Comparison of ENCODE assay signal across 1 cellular context in the genomic region with DNA sequence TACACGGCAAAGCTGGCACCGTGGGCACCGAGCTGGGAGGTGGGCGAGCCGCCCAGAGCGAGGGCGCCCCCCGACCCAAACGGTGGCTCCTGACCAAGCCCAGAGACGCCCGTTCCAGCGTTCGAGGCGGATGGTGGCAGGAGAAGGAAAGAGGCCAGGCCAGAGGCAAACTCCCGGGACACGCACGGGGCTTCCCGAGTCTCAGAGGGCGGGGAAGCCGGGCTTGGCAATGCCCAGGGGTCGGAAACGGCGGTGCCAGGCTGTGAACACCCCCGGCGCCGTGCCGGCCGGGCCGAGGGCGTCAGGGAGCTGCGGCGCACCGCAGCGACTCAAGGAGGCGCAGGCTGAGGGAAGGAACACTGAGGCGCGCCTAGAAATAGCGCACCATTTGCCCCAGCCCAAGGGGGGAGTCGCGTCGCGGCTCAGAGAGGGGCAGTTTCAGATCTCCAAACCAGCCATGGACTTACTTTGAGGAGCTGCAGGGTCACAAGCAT.
A peak's percentile ranks its signal among the peaks of the same experiment; 100 is the strongest.
TF ChIP-seq lines count a peak whose summit lies in the region.

No MANE protein-coding gene starts in this region.

TF ChIP-seq in K562, 482 proteins besides CTCF, POLR2A, EP300 and RAD21 (continued from another document and continues in another):
- TF ChIP-seq, protein P1, sequence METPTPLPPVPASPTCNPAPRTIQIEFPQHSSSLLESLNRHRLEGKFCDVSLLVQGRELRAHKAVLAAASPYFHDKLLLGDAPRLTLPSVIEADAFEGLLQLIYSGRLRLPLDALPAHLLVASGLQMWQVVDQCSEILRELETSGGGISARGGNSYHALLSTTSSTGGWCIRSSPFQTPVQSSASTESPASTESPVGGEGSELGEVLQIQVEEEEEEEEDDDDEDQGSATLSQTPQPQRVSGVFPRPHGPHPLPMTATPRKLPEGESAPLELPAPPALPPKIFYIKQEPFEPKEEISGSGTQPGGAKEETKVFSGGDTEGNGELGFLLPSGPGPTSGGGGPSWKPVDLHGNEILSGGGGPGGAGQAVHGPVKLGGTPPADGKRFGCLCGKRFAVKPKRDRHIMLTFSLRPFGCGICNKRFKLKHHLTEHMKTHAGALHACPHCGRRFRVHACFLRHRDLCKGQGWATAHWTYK (CRISPR knock-in tag; IDR thresholded peaks at IDR 0.05), result 0 out of 2 replicates have a peak, but pooled peaks have one; percentile 43
- TF ChIP-seq POLR3G (IDR thresholded peaks at IDR 0.05; ENCODE audit: extremely low read depth, insufficient read length, insufficient replicate concordance), result no peak
- TF ChIP-seq, protein P2, sequence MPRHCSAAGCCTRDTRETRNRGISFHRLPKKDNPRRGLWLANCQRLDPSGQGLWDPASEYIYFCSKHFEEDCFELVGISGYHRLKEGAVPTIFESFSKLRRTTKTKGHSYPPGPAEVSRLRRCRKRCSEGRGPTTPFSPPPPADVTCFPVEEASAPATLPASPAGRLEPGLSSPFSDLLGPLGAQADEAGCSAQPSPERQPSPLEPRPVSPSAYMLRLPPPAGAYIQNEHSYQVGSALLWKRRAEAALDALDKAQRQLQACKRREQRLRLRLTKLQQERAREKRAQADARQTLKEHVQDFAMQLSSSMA (CRISPR knock-in tag; IDR thresholded peaks at IDR 0.05), result no peak; the same call in 1 of the 2 replicates
- TF ChIP-seq, protein P3, sequence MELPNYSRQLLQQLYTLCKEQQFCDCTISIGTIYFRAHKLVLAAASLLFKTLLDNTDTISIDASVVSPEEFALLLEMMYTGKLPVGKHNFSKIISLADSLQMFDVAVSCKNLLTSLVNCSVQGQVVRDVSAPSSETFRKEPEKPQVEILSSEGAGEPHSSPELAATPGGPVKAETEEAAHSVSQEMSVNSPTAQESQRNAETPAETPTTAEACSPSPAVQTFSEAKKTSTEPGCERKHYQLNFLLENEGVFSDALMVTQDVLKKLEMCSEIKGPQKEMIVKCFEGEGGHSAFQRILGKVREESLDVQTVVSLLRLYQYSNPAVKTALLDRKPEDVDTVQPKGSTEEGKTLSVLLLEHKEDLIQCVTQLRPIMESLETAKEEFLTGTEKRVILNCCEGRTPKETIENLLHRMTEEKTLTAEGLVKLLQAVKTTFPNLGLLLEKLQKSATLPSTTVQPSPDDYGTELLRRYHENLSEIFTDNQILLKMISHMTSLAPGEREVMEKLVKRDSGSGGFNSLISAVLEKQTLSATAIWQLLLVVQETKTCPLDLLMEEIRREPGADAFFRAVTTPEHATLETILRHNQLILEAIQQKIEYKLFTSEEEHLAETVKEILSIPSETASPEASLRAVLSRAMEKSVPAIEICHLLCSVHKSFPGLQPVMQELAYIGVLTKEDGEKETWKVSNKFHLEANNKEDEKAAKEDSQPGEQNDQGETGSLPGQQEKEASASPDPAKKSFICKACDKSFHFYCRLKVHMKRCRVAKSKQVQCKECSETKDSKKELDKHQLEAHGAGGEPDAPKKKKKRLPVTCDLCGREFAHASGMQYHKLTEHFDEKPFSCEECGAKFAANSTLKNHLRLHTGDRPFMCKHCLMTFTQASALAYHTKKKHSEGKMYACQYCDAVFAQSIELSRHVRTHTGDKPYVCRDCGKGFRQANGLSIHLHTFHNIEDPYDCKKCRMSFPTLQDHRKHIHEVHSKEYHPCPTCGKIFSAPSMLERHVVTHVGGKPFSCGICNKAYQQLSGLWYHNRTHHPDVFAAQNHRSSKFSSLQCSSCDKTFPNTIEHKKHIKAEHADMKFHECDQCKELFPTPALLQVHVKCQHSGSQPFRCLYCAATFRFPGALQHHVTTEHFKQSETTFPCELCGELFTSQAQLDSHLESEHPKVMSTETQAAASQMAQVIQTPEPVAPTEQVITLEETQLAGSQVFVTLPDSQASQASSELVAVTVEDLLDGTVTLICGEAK (IDR thresholded peaks at IDR 0.05), result 0 out of 2 replicates have a peak, but pooled peaks have one; percentile 33
- TF ChIP-seq, protein P3 (CRISPR knock-in tag; IDR thresholded peaks at IDR 0.05), result no peak
- no peak for TF ChIP-seq MAFF (IDR thresholded peaks at IDR 0.05; ENCODE audit: low read length)
- no peak for TF ChIP-seq TAF1 (IDR thresholded peaks at IDR 0.05; ENCODE audit: control insufficient read depth, extremely low read depth, insufficient read depth, low read length, severe bottlenecking)
- no peak for TF ChIP-seq SP1 (CRISPR knock-in tag; IDR thresholded peaks at IDR 0.05)
- TF ChIP-seq SAP30 (IDR thresholded peaks at IDR 0.05; ENCODE audit: borderline replicate concordance, insufficient read depth, low read depth, low read length, poor library complexity, severe bottlenecking), result peak; percentile 16
- peak; percentile 69 for TF ChIP-seq ZFX (CRISPR knock-in tag; IDR thresholded peaks at IDR 0.05)
- TF ChIP-seq OTX1 (CRISPR knock-in tag; IDR thresholded peaks at IDR 0.05), result no peak
- no peak for TF ChIP-seq PHF21A (IDR thresholded peaks at IDR 0.05; ENCODE audit: borderline replicate concordance, low read depth)
- TF ChIP-seq, protein P4, sequence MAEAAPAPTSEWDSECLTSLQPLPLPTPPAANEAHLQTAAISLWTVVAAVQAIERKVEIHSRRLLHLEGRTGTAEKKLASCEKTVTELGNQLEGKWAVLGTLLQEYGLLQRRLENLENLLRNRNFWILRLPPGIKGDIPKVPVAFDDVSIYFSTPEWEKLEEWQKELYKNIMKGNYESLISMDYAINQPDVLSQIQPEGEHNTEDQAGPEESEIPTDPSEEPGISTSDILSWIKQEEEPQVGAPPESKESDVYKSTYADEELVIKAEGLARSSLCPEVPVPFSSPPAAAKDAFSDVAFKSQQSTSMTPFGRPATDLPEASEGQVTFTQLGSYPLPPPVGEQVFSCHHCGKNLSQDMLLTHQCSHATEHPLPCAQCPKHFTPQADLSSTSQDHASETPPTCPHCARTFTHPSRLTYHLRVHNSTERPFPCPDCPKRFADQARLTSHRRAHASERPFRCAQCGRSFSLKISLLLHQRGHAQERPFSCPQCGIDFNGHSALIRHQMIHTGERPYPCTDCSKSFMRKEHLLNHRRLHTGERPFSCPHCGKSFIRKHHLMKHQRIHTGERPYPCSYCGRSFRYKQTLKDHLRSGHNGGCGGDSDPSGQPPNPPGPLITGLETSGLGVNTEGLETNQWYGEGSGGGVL (CRISPR knock-in tag; IDR thresholded peaks at IDR 0.05), result no peak
- TF ChIP-seq ZNF165 (CRISPR knock-in tag; IDR thresholded peaks at IDR 0.05; ENCODE audit: borderline replicate concordance), result 0 out of 2 replicates have a peak, but pooled peaks have one; percentile 76
- TF ChIP-seq TGIF2 (CRISPR knock-in tag; IDR thresholded peaks at IDR 0.05), result no peak
- TF ChIP-seq KDM1A (IDR thresholded peaks at IDR 0.05), result no peak
- TF ChIP-seq, protein P5, sequence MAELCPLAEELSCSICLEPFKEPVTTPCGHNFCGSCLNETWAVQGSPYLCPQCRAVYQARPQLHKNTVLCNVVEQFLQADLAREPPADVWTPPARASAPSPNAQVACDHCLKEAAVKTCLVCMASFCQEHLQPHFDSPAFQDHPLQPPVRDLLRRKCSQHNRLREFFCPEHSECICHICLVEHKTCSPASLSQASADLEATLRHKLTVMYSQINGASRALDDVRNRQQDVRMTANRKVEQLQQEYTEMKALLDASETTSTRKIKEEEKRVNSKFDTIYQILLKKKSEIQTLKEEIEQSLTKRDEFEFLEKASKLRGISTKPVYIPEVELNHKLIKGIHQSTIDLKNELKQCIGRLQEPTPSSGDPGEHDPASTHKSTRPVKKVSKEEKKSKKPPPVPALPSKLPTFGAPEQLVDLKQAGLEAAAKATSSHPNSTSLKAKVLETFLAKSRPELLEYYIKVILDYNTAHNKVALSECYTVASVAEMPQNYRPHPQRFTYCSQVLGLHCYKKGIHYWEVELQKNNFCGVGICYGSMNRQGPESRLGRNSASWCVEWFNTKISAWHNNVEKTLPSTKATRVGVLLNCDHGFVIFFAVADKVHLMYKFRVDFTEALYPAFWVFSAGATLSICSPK (IDR thresholded peaks at IDR 0.05; ENCODE audit: borderline replicate concordance), result no peak
- TF ChIP-seq, protein P6, sequence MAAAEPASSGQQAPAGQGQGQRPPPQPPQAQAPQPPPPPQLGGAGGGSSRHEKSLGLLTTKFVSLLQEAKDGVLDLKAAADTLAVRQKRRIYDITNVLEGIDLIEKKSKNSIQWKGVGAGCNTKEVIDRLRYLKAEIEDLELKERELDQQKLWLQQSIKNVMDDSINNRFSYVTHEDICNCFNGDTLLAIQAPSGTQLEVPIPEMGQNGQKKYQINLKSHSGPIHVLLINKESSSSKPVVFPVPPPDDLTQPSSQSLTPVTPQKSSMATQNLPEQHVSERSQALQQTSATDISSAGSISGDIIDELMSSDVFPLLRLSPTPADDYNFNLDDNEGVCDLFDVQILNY (CRISPR knock-in tag; IDR thresholded peaks at IDR 0.05), result no peak
- TF ChIP-seq HNRNPH1 (optimal IDR thresholded peaks at IDR 0.05; ENCODE audit: low read depth, low read length), result no peak
- TF ChIP-seq, protein P7, sequence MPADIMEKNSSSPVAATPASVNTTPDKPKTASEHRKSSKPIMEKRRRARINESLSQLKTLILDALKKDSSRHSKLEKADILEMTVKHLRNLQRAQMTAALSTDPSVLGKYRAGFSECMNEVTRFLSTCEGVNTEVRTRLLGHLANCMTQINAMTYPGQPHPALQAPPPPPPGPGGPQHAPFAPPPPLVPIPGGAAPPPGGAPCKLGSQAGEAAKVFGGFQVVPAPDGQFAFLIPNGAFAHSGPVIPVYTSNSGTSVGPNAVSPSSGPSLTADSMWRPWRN (IDR thresholded peaks at IDR 0.05; ENCODE audit: low read depth), result no peak
- TF ChIP-seq, protein P8, sequence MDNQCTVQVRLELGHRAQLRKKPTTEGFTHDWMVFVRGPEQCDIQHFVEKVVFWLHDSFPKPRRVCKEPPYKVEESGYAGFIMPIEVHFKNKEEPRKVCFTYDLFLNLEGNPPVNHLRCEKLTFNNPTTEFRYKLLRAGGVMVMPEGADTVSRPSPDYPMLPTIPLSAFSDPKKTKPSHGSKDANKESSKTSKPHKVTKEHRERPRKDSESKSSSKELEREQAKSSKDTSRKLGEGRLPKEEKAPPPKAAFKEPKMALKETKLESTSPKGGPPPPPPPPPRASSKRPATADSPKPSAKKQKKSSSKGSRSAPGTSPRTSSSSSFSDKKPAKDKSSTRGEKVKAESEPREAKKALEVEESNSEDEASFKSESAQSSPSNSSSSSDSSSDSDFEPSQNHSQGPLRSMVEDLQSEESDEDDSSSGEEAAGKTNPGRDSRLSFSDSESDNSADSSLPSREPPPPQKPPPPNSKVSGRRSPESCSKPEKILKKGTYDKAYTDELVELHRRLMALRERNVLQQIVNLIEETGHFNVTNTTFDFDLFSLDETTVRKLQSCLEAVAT (IDR thresholded peaks at IDR 0.05), result peak in 1 of 2 experiments; percentile 69; a peak in 2 of 4 replicates
- TF ChIP-seq CREM (IDR thresholded peaks at IDR 0.05; ENCODE audit: low read depth), result no peak; the same call in 1 of the 2 replicates
- TF ChIP-seq, protein P9, sequence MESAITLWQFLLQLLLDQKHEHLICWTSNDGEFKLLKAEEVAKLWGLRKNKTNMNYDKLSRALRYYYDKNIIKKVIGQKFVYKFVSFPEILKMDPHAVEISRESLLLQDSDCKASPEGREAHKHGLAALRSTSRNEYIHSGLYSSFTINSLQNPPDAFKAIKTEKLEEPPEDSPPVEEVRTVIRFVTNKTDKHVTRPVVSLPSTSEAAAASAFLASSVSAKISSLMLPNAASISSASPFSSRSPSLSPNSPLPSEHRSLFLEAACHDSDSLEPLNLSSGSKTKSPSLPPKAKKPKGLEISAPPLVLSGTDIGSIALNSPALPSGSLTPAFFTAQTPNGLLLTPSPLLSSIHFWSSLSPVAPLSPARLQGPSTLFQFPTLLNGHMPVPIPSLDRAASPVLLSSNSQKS (CRISPR knock-in tag; IDR thresholded peaks at IDR 0.05), result no peak
- TF ChIP-seq RCOR1 (IDR thresholded peaks at IDR 0.05; ENCODE audit: borderline replicate concordance in 1 of 2, low read depth in 2 of 2, low read length in 2 of 2), result peak in 1 of 2 experiments; percentile 6; a peak in 1 of 4 replicates
- TF ChIP-seq SAFB (IDR thresholded peaks at IDR 0.05; ENCODE audit: borderline replicate concordance, low read depth, low read length), result no peak
- no peak for TF ChIP-seq TBP (optimal IDR thresholded peaks at IDR 0.05; ENCODE audit: low read depth, low read length)
- no peak for TF ChIP-seq SMARCB1 (IDR thresholded peaks at IDR 0.05; ENCODE audit: insufficient read length, low read depth)
- TF ChIP-seq, protein P10, sequence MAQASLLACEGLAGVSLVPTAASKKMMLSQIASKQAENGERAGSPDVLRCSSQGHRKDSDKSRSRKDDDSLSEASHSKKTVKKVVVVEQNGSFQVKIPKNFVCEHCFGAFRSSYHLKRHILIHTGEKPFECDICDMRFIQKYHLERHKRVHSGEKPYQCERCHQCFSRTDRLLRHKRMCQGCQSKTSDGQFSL (CRISPR knock-in tag; IDR thresholded peaks at IDR 0.05), result peak; percentile 59; the same call in 1 of the 2 replicates
- TF ChIP-seq, protein P10 (tag; IDR thresholded peaks at IDR 0.05), result no peak
- no peak for TF ChIP-seq CHD2 (IDR thresholded peaks at IDR 0.05; ENCODE audit: low read depth, low read length)
- 0 out of 2 replicates have a peak, but pooled peaks have one; percentile 5 for TF ChIP-seq NCOA6 (IDR thresholded peaks at IDR 0.05)
- no peak for TF ChIP-seq BCL6 (CRISPR knock-in tag; IDR thresholded peaks at IDR 0.05)
- TF ChIP-seq ZNF431 (CRISPR knock-in tag; IDR thresholded peaks at IDR 0.05), result 0 out of 2 replicates have a peak, but pooled peaks have one; percentile 34
